ENCODE assay signal across 1 cellular context in the genomic region with DNA sequence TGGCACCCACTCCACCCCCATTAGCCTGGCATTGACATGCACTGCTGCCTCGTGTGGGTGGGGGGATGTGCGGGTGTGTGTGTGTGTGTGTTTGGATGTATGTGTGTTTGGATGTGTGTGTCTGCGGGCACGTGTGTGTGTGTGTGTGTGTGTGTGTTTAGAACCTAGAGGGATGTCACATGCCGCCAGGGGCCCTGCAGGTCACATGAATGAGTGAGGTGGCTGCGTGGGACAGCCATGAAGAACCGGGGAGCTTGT.
TF ChIP-seq lines count a peak whose summit lies in the region.

No MANE protein-coding gene starts in this region.

TF ChIP-seq in HEK293, 187 proteins besides CTCF, POLR2A, EP300 and RAD21 (continued from another document):
- TF ChIP-seq REST (tag by site-specific recombination; IDR thresholded peaks at IDR 0.05): no peak
- TF ChIP-seq, protein P1, sequence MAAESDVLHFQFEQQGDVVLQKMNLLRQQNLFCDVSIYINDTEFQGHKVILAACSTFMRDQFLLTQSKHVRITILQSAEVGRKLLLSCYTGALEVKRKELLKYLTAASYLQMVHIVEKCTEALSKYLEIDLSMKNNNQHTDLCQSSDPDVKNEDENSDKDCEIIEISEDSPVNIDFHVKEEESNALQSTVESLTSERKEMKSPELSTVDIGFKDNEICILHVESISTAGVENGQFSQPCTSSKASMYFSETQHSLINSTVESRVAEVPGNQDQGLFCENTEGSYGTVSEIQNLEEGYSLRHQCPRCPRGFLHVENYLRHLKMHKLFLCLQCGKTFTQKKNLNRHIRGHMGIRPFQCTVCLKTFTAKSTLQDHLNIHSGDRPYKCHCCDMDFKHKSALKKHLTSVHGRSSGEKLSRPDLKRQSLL (tag by site-specific recombination; IDR thresholded peaks at IDR 0.05): no peak
- no peak for TF ChIP-seq ZNF610 (tag by site-specific recombination; IDR thresholded peaks at IDR 0.05; ENCODE audit: borderline replicate concordance)
- TF ChIP-seq ZNF146 (tag by site-specific recombination; IDR thresholded peaks at IDR 0.05): no peak
- no peak for TF ChIP-seq ZNF629 (tag by site-specific recombination; IDR thresholded peaks at IDR 0.05)
- no peak for TF ChIP-seq KLF10 (tag by site-specific recombination; IDR thresholded peaks at IDR 0.05)
- no peak for TF ChIP-seq ZBTB26 (tag by site-specific recombination; optimal IDR thresholded peaks at IDR 0.05)
- no peak for TF ChIP-seq ZNF223 (tag by site-specific recombination; IDR thresholded peaks at IDR 0.05)
- no peak for TF ChIP-seq ZNF449 (tag by site-specific recombination; IDR thresholded peaks at IDR 0.05)
- TF ChIP-seq ZNF274 (IDR thresholded peaks at IDR 0.05; ENCODE audit: low read length): no peak
- TF ChIP-seq ZNF274 (tag by site-specific recombination; IDR thresholded peaks at IDR 0.05; ENCODE audit: borderline replicate concordance): no peak
- no peak for TF ChIP-seq ZNF24 (tag by site-specific recombination; IDR thresholded peaks at IDR 0.05)
- peak; percentile 81 for TF ChIP-seq EGR2 (tag by site-specific recombination; IDR thresholded peaks at IDR 0.05; ENCODE audit: low read depth)
- TF ChIP-seq, protein P2, sequence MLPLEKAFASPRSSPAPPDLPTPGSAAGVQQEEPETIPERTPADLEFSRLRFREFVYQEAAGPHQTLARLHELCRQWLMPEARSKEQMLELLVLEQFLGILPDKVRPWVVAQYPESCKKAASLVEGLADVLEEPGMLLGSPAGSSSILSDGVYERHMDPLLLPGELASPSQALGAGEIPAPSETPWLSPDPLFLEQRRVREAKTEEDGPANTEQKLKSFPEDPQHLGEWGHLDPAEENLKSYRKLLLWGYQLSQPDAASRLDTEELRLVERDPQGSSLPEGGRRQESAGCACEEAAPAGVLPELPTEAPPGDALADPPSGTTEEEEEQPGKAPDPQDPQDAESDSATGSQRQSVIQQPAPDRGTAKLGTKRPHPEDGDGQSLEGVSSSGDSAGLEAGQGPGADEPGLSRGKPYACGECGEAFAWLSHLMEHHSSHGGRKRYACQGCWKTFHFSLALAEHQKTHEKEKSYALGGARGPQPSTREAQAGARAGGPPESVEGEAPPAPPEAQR (tag by site-specific recombination; IDR thresholded peaks at IDR 0.05): no peak
- TF ChIP-seq ZNF677 (tag by site-specific recombination; IDR thresholded peaks at IDR 0.05): no peak
- TF ChIP-seq ZNF324 (tag by site-specific recombination; IDR thresholded peaks at IDR 0.05): no peak
- TF ChIP-seq ZNF658 (tag by site-specific recombination; IDR thresholded peaks at IDR 0.05): no peak
- no peak for TF ChIP-seq ZIC2 (tag by site-specific recombination; IDR thresholded peaks at IDR 0.05)
